Comparison of ENCODE assay signal across 13 cellular contexts in the genomic region with DNA sequence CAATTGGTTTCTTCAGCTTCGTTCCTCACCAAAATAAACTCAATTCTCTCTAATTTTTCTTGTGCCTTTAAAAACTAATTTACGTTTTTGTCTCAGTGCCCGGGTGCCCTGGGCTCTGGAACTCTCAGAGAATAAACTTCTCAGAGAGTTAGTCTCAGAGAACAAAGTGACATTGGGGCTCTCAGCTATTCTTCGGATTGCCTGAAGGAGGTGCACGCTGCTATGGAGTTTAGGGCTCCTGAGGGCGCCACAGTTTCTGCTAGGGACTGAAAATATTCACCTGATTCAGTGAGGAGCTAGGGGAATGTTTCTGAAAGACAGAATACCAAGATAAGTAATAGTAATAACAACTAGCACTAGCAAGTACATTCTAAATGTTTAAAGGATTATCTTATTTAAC. TPM values are rescaled to one million over a fixed set of nuclear protein-coding genes. Genes with fewer than 3 reads are reported as not detected.
DNase-seq lines count a peak whose midpoint lies in the region; ATAC-seq, FAIRE-seq and TF ChIP-seq lines count a peak whose summit lies in the region.
"Had no signal": no experiment of that assay in that cellular context is flagged by ENCODE, and none has a peak within 500 bp of the region (broad histone marks: within the 10 kb centered on the region; RNA-seq: fewer than 3 reads in every experiment).

No MANE protein-coding gene starts in this region.

- H3K4me1 ChIP-seq in liver (ENCODE audit: control insufficient read depth in 4 of 4, insufficient read depth in 4 of 4, low read length in 3 of 4) (no peaks in the 10 kb centered on the region), upper lobe of right lung (no peaks in the 10 kb centered on the region)
- H3K4me1 ChIP-seq: SJCRH30, suprapubic skin had no signal

- DNase-seq in D721Med (ENCODE audit: insufficient read length, low spot score) (no peak), HL-60 (ENCODE audit: low read depth in 1 of 2, low spot score in 1 of 2) (no peak), WERI-Rb-1 (no peak), frontal cortex (ENCODE audit: low spot score in 2 of 2) (no peak), NCI-H1694 (lab: John Stamatoyannopoulos, UW) (no peak), upper lobe of right lung (no peak)
- DNase-seq in stimulated activated CD4-positive, alpha-beta T cell treated with anti-CD3 and anti-CD28 coated beads, Interleukin-2, amount 100 ng/mL, for 48 hours, result no peak
- DNase-seq: activated CD4-positive, alpha-beta T cell treated with anti-CD3 and anti-CD28 coated beads for 1 hour; activated effector memory CD4-positive, alpha-beta T cell treated with anti-CD3 and anti-CD28 coated beads, Interleukin-2, amount 50 U/mL, for 16 hours; NCI-H2081 treated with DMSO at 0.1 percent for 48 hours; SJCRH30 had no signal

- no peak overlapping the region for H3K4me3 ChIP-seq in HL-60 (replicated peaks; ENCODE audit: insufficient read depth, low read length)
- H3K4me3 ChIP-seq in WERI-Rb-1 (ENCODE audit: low read depth, low read length), result no peak overlapping the region
- no peak overlapping the region for H3K4me3 ChIP-seq in liver (ENCODE audit: low read depth in 1 of 3, low read length in 3 of 3)
- no peak overlapping the region for H3K4me3 ChIP-seq in upper lobe of right lung
- H3K4me3 ChIP-seq: SJCRH30, suprapubic skin had no signal

- 4% methylated on average over 6 of the region's 6 CpGs for WGBS in liver

- H3K36me3 ChIP-seq in WERI-Rb-1 (no peaks in the 10 kb centered on the region), liver (ENCODE audit: control insufficient read depth in 4 of 4, insufficient read depth in 3 of 4, low read depth in 1 of 4, low read length in 3 of 4) (no peaks in the 10 kb centered on the region), upper lobe of right lung (no peaks in the 10 kb centered on the region)
- H3K36me3 ChIP-seq: SJCRH30, suprapubic skin had no signal

- H3K9me3 ChIP-seq in WERI-Rb-1 (ENCODE audit: severe bottlenecking) (no peaks in the 10 kb centered on the region), liver (ENCODE audit: control insufficient read depth in 4 of 4, low read length in 3 of 4) (no peaks in the 10 kb centered on the region), upper lobe of right lung (no peaks in the 10 kb centered on the region)
- H3K9me3 ChIP-seq: SJCRH30, suprapubic skin had no signal

- intact Hi-C loops in upper lobe of right lung (cut with DNase I), result no loop called here

- peak; percentile 23 to 62 for TF ChIP-seq RAD21 in liver (IDR thresholded peaks at IDR 0.05)

- H3K27ac ChIP-seq in HL-60 (replicated peaks) (no peak overlapping the region), WERI-Rb-1 (no peak overlapping the region), liver (ENCODE audit: low read depth in 1 of 2, low read length in 2 of 2) (no peak overlapping the region), upper lobe of right lung (no peak overlapping the region)
- H3K27ac ChIP-seq: SJCRH30, suprapubic skin had no signal

- no peak for ATAC-seq in upper lobe of right lung

- FAIRE-seq in D721Med (lab: Jason Lieb, UNC) (no peak), frontal cortex (lab: Jason Lieb, UNC) (no peak)

- H3K9ac ChIP-seq in liver (ENCODE audit: low read depth in 1 of 2, low read length in 2 of 2), result no peak overlapping the region

- peaks cover 57% of the 10 kb centered on the region for H3K27me3 ChIP-seq in HL-60 (ENCODE audit: insufficient read depth, poor library complexity, severe bottlenecking)
- H3K27me3 ChIP-seq in WERI-Rb-1 (ENCODE audit: insufficient read depth, low read depth, severe bottlenecking), result no peaks in the 10 kb centered on the region
- H3K27me3 ChIP-seq in liver (ENCODE audit: control insufficient read depth in 4 of 4, insufficient read depth in 4 of 4, low read length in 3 of 4), result peaks cover 15 to 45% (median 30%) of the 10 kb centered on the region in 4 donors
- peaks cover 100% of the 10 kb centered on the region for H3K27me3 ChIP-seq in upper lobe of right lung
- H3K27me3 ChIP-seq: SJCRH30 had no signal

- peak; percentile 18 for TF ChIP-seq CTCF in D721Med (IDR thresholded peaks at IDR 0.05; ENCODE audit: insufficient read depth, missing control alignments)
- TF ChIP-seq CTCF in HL-60 (IDR thresholded peaks at IDR 0.05; ENCODE audit: insufficient read depth, low read length), result peak; percentile 16
- peak; percentile 27; the same call in 1 of the 2 replicates for TF ChIP-seq CTCF in WERI-Rb-1 (IDR thresholded peaks at IDR 0.05; ENCODE audit: low read depth, low read length)
- no peak for TF ChIP-seq CTCF in liver (IDR thresholded peaks at IDR 0.05; ENCODE audit: low read depth, low read length, missing input control)
- TF ChIP-seq CTCF in upper lobe of right lung (IDR thresholded peaks at IDR 0.05), result no peak

TF ChIP-seq in liver, 16 proteins besides CTCF, POLR2A, EP300 and RAD21:
- TF ChIP-seq SP1 (IDR thresholded peaks at IDR 0.05), result no peak

RNA-seq across cellular contexts. Expression of a gene that starts 22.7 kb away (rescaled TPM):
- total RNA-seq in liver (not detected), frontal cortex (2.4 TPM), upper lobe of right lung (not detected)
- polyA plus RNA-seq in liver, result under 1 TPM in 1 of 2 donors, not detected in 1; 0.06 TPM
- total RNA-seq: suprapubic skin had no signal

RNA-seq across cellular contexts. Expression of a gene that starts 25.5 kb away (rescaled TPM):
- total RNA-seq in liver, result not detected
- 1 to 10 TPM in 1 of 2 donors, not detected in 1; 4.4 TPM for polyA plus RNA-seq in liver
- total RNA-seq in frontal cortex, result 20.0 TPM
- total RNA-seq in upper lobe of right lung, result not detected

Comparison
In these comparisons a context has a peak if more than half of its experiments do, and no peak if none do; other contexts are left out.
1. CTCF ChIP-seq: peak in D721Med (single experiment), HL-60 (single experiment) and WERI-Rb-1 (single experiment); none in liver (single experiment) and upper lobe of right lung (single experiment).
2. RNA of a gene that starts 25.5 kb away (total RNA-seq): 20.0 TPM in frontal cortex (single experiment); not detected in upper lobe of right lung (single experiment) and not detected in liver; every median in the first group is over 10 times any median in the second.